In genomic region chr1:181152892-181153633, GRCh38 we compare ENCODE assay signal across 9 cellular contexts.
DNase-seq lines count a peak whose midpoint lies in the region; ATAC-seq and TF ChIP-seq lines count a peak whose summit lies in the region.
"Had no signal": no experiment of that assay in that cellular context is flagged by ENCODE, and none has a peak within 500 bp of the region (broad histone marks: within the 10 kb centered on the region; RNA-seq: fewer than 3 reads in every experiment).

No MANE protein-coding gene starts in this region.

- peak in 1 of 2 experiments; percentile 35 for TF ChIP-seq CTCF in brain (conservative IDR thresholded peaks at IDR 0.05)
- TF ChIP-seq CTCF in thoracic aorta (IDR thresholded peaks at IDR 0.05) = peak; percentile 50

- peaks cover 0 to 5% (median 0%) of the 10 kb centered on the region in 5 experiments for H3K9me3 Mint-ChIP-seq in brain

- H3K4me3 ChIP-seq in thoracic aorta = peak overlapping the region; percentile 45
- H3K4me3 ChIP-seq: skin epidermis had no signal

- peak overlapping the region in 3 of 5 experiments; percentile 32 to 59 (median 50) for H3K4me3 Mint-ChIP-seq in brain

- ATAC-seq in GM21619 (IDR thresholded peaks at IDR 0.05; ENCODE audit: unreplicated experiment) (peak; percentile 57), thoracic aorta (ENCODE audit: insufficient number of reproducible peaks, low FRiP score, low read depth) (peak; percentile 96)

- DNase-seq in GF-D8 (lab: John Stamatoyannopoulos, UW) = peak; percentile 96
- DNase-seq in left kidney (ENCODE audit: low read depth, low spot score) = peak; percentile 72
- DNase-seq in thoracic aorta (ENCODE audit: low spot score) = peak; percentile 74
- DNase-seq in stimulated activated CD4-positive, alpha-beta T cell treated with anti-CD3 and anti-CD28 coated beads, Interleukin-12 subunit alpha, Interleukin-12 subunit beta, amount 100 ng/mL, for 4 hours = no peak
- DNase-seq in NCI-H1105 (lab: John Stamatoyannopoulos, UW) = no peak

- peaks cover 21 to 29% of the 10 kb centered on the region in 2 donors for H3K4me1 ChIP-seq in thoracic aorta (ENCODE audit: control insufficient read depth in 1 of 2, low read depth in 2 of 2)

- H3K9me3 ChIP-seq in KOPT-K1 (ENCODE audit: insufficient read depth, low read length, poor library complexity, severe bottlenecking) (peaks cover 9% of the 10 kb centered on the region), thoracic aorta (no peaks in the 10 kb centered on the region)

- H3K4me1 Mint-ChIP-seq in brain = peaks cover 29% of the 10 kb centered on the region

- H3K36me3 ChIP-seq in KOPT-K1 (ENCODE audit: insufficient read depth, low read length) (no peaks in the 10 kb centered on the region), thoracic aorta (no peaks in the 10 kb centered on the region)

- peak overlapping the region; percentile 21 to 94 (median 81) for H3K27ac Mint-ChIP-seq in brain

- H3K27ac ChIP-seq in KOPT-K1 (ENCODE audit: low read depth, low read length, poor library complexity, severe bottlenecking) (peak overlapping the region; percentile 75), thoracic aorta (peak overlapping the region; percentile 81 to 90)

- H3K36me3 Mint-ChIP-seq in brain = no peaks in the 10 kb centered on the region

- H3K27me3 ChIP-seq in thoracic aorta (replicated peaks; ENCODE audit: insufficient read depth) = no peaks in the 10 kb centered on the region

- no peaks in the 10 kb centered on the region for H3K27me3 Mint-ChIP-seq in brain

Comparison
In these comparisons a context has a peak if more than half of its experiments do, and no peak if none do; other contexts are left out.
1. DNase-seq: peak in GF-D8 (single experiment), left kidney (single experiment) and thoracic aorta (single experiment); none in stimulated activated CD4-positive, alpha-beta T cell treated with anti-CD3 and anti-CD28 coated beads, Interleukin-12 subunit alpha, Interleukin-12 subunit beta, amount 100 ng/mL, for 4 hours (single experiment) and NCI-H1105 (single experiment).